26 cellular contexts compared by ENCODE assay signal in genomic region chr9:75651709-75652108, GRCh38.
"Had no signal": no experiment of that assay in that cellular context is flagged by ENCODE, and none has a peak within 500 bp of the region (broad histone marks: within the 10 kb centered on the region; RNA-seq: fewer than 3 reads in every experiment).

No MANE protein-coding gene starts in this region.

- H3K4me3 ChIP-seq: colonic mucosa, coronary artery, dorsolateral prefrontal cortex, esophagus muscularis mucosa, esophagus squamous epithelium, gastrocnemius medialis, gastroesophageal sphincter, heart left ventricle had no signal

- H3K27me3 ChIP-seq: colonic mucosa, dorsolateral prefrontal cortex, esophagus muscularis mucosa, esophagus squamous epithelium, foreskin keratinocyte, gastrocnemius medialis, gastroesophageal sphincter, heart left ventricle had no signal

- H3K27ac ChIP-seq: colonic mucosa, coronary artery, dorsolateral prefrontal cortex, epithelial cell of prostate, esophagus muscularis mucosa, esophagus squamous epithelium, foreskin keratinocyte, gastrocnemius medialis, gastroesophageal sphincter had no signal

- DNase-seq: colonic mucosa; cortex of kidney; dermis blood vessel endothelial cell; dorsolateral prefrontal cortex; effector CD4-positive, alpha-beta T cell; effector CD8-positive, alpha-beta T cell; effector memory CD4-positive, alpha-beta T cell; effector memory CD8-positive, alpha-beta T cell; endodermal cell; erythroblast; esophagus squamous epithelium; foreskin fibroblast; foreskin keratinocyte; foreskin melanocyte; gastrocnemius medialis; glutamatergic neuron; head of caudate nucleus; heart left ventricle had no signal

- H3K36me3 ChIP-seq: colonic mucosa, esophagus muscularis mucosa, esophagus squamous epithelium, gastrocnemius medialis, gastroesophageal sphincter, heart left ventricle had no signal

- H3K4me1 ChIP-seq: colonic mucosa, esophagus squamous epithelium, foreskin keratinocyte, gastrocnemius medialis, gastroesophageal sphincter had no signal

- H3K9me3 ChIP-seq: colonic mucosa, esophagus muscularis mucosa, esophagus squamous epithelium, gastrocnemius medialis, gastroesophageal sphincter had no signal

- FAIRE-seq: colon, endothelial cell of umbilical vein, frontal cortex had no signal

- ATAC-seq: effector memory CD8-positive, alpha-beta T cell; esophagus mucosa; foreskin keratinocyte; gastrocnemius medialis; gastroesophageal sphincter had no signal
